Comparison of ENCODE assay signal across 8 cellular contexts in genomic region chr16:66483689-66484452, GRCh38. TPM values are rescaled to one million over a fixed set of nuclear protein-coding genes. Genes with fewer than 3 reads are reported as not detected.
DNase-seq lines count a peak whose midpoint lies in the region; ATAC-seq, FAIRE-seq and TF ChIP-seq lines count a peak whose summit lies in the region.

No MANE protein-coding gene starts in this region.

- no peaks in the 10 kb centered on the region for H3K36me3 Mint-ChIP-seq in activated CD8-positive, alpha-beta memory T cell treated with anti-CD3 and anti-CD28 coated beads, Interleukin-2, amount 10 ng/mL, durations not matched to agents 7 days and 5 days

- H3K9me3 ChIP-seq in AG04450 (ENCODE audit: control insufficient read depth, insufficient read depth, low read length), result no peaks in the 10 kb centered on the region; the same call in 1 of the 2 replicates
- H3K9me3 ChIP-seq in mucosa of descending colon, result no peaks in the 10 kb centered on the region

- CTCF ChIA-PET in AG04450 (lab: Charles Lee), result interaction anchor here (0.7 to 2.1 kb wide), 6 partner anchors 22 to 79 kb away, joined by 3 to 10 read pairs (median 6); no protein-coding TSS in a partner anchor
- CTCF ChIA-PET in activated CD8-positive, alpha-beta memory T cell treated with anti-CD3 and anti-CD28 coated beads, Interleukin-2, amount 10 ng/mL, durations not matched to agents 7 days and 5 days (lab: Charles Lee), result interaction anchor here (1.1 to 13.9 kb wide), 12 partner anchors 8 to 126 kb away, joined by 3 to 209 read pairs (median 6); no protein-coding TSS in a partner anchor

- peaks cover 29% of the 10 kb centered on the region for H3K4me1 Mint-ChIP-seq in activated CD8-positive, alpha-beta memory T cell treated with anti-CD3 and anti-CD28 coated beads, Interleukin-2, amount 10 ng/mL, durations not matched to agents 7 days and 5 days

- H3K4me3 Mint-ChIP-seq in activated CD8-positive, alpha-beta memory T cell treated with anti-CD3 and anti-CD28 coated beads, Interleukin-2, amount 10 ng/mL, durations not matched to agents 7 days and 5 days, result no peak overlapping the region

- no peaks in the 10 kb centered on the region for H3K4me1 ChIP-seq in mucosa of descending colon (ENCODE audit: low read depth)

- TF ChIP-seq CTCF in AG04450 (IDR thresholded peaks at IDR 0.05; ENCODE audit: low read depth, low read length) (peak; percentile 97), mucosa of descending colon (IDR thresholded peaks at IDR 0.05) (peak; percentile 88)

- intact Hi-C loops in mucosa of descending colon (cut with DNase I, micrococcal nuclease), result loop anchor here (2.0 to 5.0 kb wide), 2 partner anchors 77 kb away; no protein-coding TSS in a partner anchor

- POLR2A ChIA-PET in AG04450 (lab: Yijun Ruan, JAX), result no interaction called here

- no peaks in the 10 kb centered on the region for H3K36me3 ChIP-seq in mucosa of descending colon (ENCODE audit: low read depth)

- no peak overlapping the region for H3K27ac Mint-ChIP-seq in activated CD8-positive, alpha-beta memory T cell treated with anti-CD3 and anti-CD28 coated beads, Interleukin-2, amount 10 ng/mL, durations not matched to agents 7 days and 5 days

- FAIRE-seq in endometrium (lab: Jason Lieb, UNC), result peak; percentile 26

- no peaks in the 10 kb centered on the region for H3K27me3 Mint-ChIP-seq in activated CD8-positive, alpha-beta memory T cell treated with anti-CD3 and anti-CD28 coated beads, Interleukin-2, amount 10 ng/mL, durations not matched to agents 7 days and 5 days

- ATAC-seq in GM18502 (IDR thresholded peaks at IDR 0.05; ENCODE audit: poor library complexity, unreplicated experiment) (peak; percentile 79), HG03432 (IDR thresholded peaks at IDR 0.05; ENCODE audit: unreplicated experiment) (peak; percentile 74), mucosa of descending colon (peak; percentile 84)
- ATAC-seq in activated CD8-positive, alpha-beta memory T cell treated with anti-CD3 and anti-CD28 coated beads, Interleukin-2, amount 10 ng/mL, durations not matched to agents 7 days and 5 days, result peak; percentile 85

- H3K9me3 Mint-ChIP-seq in activated CD8-positive, alpha-beta memory T cell treated with anti-CD3 and anti-CD28 coated beads, Interleukin-2, amount 10 ng/mL, durations not matched to agents 7 days and 5 days (ENCODE audit: low read depth), result no peaks in the 10 kb centered on the region

- no peak overlapping the region for H3K27ac ChIP-seq in AG04450 (ENCODE audit: low read depth, low read length)

- H3K27me3 ChIP-seq in AG04450 (ENCODE audit: control insufficient read depth, insufficient read depth, low read length), result no peaks in the 10 kb centered on the region

- H3K4me3 ChIP-seq in AG04450 (ENCODE audit: low read depth, low read length), result no peak overlapping the region
- H3K4me3 ChIP-seq in mucosa of descending colon, result no peak overlapping the region

- no peak for DNase-seq in AG04450 (ENCODE audit: low read depth, low spot score)
- DNase-seq in NOMO-1 treated with DMSO at 0.1 percent for 48 hours (lab: John Stamatoyannopoulos, UW; ENCODE audit: unreplicated experiment), result peak; percentile 72
- peak; percentile 86 for DNase-seq in activated CD8-positive, alpha-beta memory T cell treated with anti-CD3 and anti-CD28 coated beads, Interleukin-2, amount 10 ng/mL, durations not matched to agents 7 days and 5 days
- DNase-seq in mucosa of descending colon, result peak; percentile 74 to 83 (median 82)
- peak; percentile 87 for DNase-seq in stimulated activated CD8-positive, alpha-beta memory T cell treated with anti-CD3 and anti-CD28 coated beads, Interleukin-4, amount 100 ng/mL, for 48 hours

RNA-seq across cellular contexts. Expression of gene BEAN1, which starts 56.8 kb away (rescaled TPM):
- polyA plus RNA-seq in AG04450 (2011; rRNA removed), result not detected in 2 replicates
- not detected in 2 replicates for polyA minus RNA-seq in AG04450 (2011; rRNA and poly(A)+ RNA removed)
- total RNA-seq in activated CD8-positive, alpha-beta memory T cell treated with anti-CD3 and anti-CD28 coated beads, Interleukin-2, amount 10 ng/mL, durations not matched to agents 7 days and 5 days, result not detected
- under 1 TPM in 1 of 3 donors, not detected in 2; 0.22 TPM for total RNA-seq in mucosa of descending colon
